In genomic region chr11:121450424-121450823, GRCh38 we compare ENCODE assay signal across 1 cellular context.
TF ChIP-seq lines count a peak whose summit lies in the region.

No MANE protein-coding gene starts in this region.

TF ChIP-seq in GM12878, 131 proteins besides CTCF, POLR2A, EP300 and RAD21 (continued from another document):
- TF ChIP-seq SPI1 (IDR thresholded peaks at IDR 0.05; ENCODE audit: borderline replicate concordance, insufficient read depth, low read depth, low read length), result peak; percentile 68; the same call in 1 of the 2 replicates
- no peak for TF ChIP-seq ZBTB11 (CRISPR knock-in tag; IDR thresholded peaks at IDR 0.05)
- no peak for TF ChIP-seq KDM1A (IDR thresholded peaks at IDR 0.05; ENCODE audit: borderline replicate concordance)
- no peak for TF ChIP-seq ETV6 (conservative IDR thresholded peaks at IDR 0.05 in 1 of 2, IDR thresholded peaks at IDR 0.05 in 1 of 2; ENCODE audit: borderline replicate concordance in 1 of 2, low read depth in 1 of 2)
- TF ChIP-seq TCF3 (IDR thresholded peaks at IDR 0.05; ENCODE audit: borderline replicate concordance, insufficient read depth, low read depth, low read length), result no peak
- TF ChIP-seq TARDBP (IDR thresholded peaks at IDR 0.05; ENCODE audit: borderline replicate concordance), result no peak
- no peak for TF ChIP-seq HCFC1 (IDR thresholded peaks at IDR 0.05; ENCODE audit: low read length)
- TF ChIP-seq TCF12 (IDR thresholded peaks at IDR 0.05; ENCODE audit: low read depth, low read length), result no peak
- no peak for TF ChIP-seq CBFB (IDR thresholded peaks at IDR 0.05; ENCODE audit: low read depth)
- no peak for TF ChIP-seq BCL11A (IDR thresholded peaks at IDR 0.05; ENCODE audit: low read depth, low read length)
- TF ChIP-seq IKZF2 (IDR thresholded peaks at IDR 0.05), result 0 out of 4 replicates have a peak, but pooled peaks of 1 of the 2 experiments have one; percentile 10
- TF ChIP-seq NFYA (IDR thresholded peaks at IDR 0.05; ENCODE audit: borderline replicate concordance, low read depth, low read length), result no peak
